Comparison of ENCODE assay signal across 30 cellular contexts in the genomic region with DNA sequence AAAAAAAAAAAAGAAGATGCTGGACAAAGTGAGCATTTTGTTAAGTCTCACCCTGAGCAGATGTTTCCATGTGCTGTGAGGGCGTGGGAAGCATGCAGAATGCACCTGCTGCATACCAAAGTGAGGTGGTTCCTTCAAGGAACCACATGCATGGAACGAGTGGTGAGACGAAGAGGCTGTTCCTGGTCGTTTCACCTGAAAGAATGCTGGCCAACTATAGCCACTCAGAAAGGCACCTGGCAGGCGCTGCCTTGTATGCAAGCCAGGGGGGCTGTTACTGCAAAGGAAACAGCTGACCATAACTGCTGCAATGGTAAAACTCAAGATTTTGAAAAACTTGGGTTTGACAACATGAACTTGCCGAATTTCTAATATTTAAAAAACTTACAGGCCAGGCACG.
"Had no signal": no experiment of that assay in that cellular context is flagged by ENCODE, and none has a peak within 500 bp of the region (broad histone marks: within the 10 kb centered on the region; RNA-seq: fewer than 3 reads in every experiment).

No MANE protein-coding gene starts in this region.

- H3K9ac ChIP-seq: neural progenitor cell, parathyroid adenoma had no signal

- ATAC-seq: left colon; left lung; lower lobe of right lung; natural killer cell; right lobe of liver; stimulated activated naive B cell treated with anti-CD40 and anti-IgM and Interleukin-4, amounts not matched to agents 10 μg/mL and 1 μg/mL and 100 μg/mL, for 72 hours had no signal

- H3K27ac Mint-ChIP-seq: mesothelial cell of epicardium; naive B cell; natural killer cell; nephron progenitor cell; neural progenitor cell; progenitor cell of endocrine pancreas; stimulated activated naive B cell treated with anti-CD40 and anti-IgM and Interleukin-4, amounts not matched to agents 10 μg/mL and 1 μg/mL and 100 μg/mL, for 72 hours; stimulated activated naive CD8-positive, alpha-beta T cell treated with anti-CD3 and anti-CD28 coated beads, Interleukin-15, Interleukin-2, amounts not matched to agents 100 ng/mL and 50 ng/mL, for 24 hours had no signal

- H3K4me2 ChIP-seq: neural progenitor cell had no signal

- H3K4me3 ChIP-seq: left lung, lower lobe of right lung, neural progenitor cell, right atrium auricular region, right lobe of liver, skin epidermis, suprapubic skin, thoracic aorta, tibial artery, uterus had no signal

- DNase-seq: hypothalamus; immature natural killer cell; kidney; left colon; left lung; lower lobe of right lung; mammary epithelial cell; mesenchymal stem cell; naive B cell; natural killer cell; nephron progenitor cell; right lobe of liver; stimulated activated CD4-positive, alpha-beta T cell treated with anti-CD3 and anti-CD28 coated beads, Interleukin-12 subunit alpha, Interleukin-12 subunit beta, amount 100 ng/mL, for 4 hours; stimulated activated CD4-positive, alpha-beta T cell treated with anti-CD3 and anti-CD28 coated beads, Interleukin-15, amount 100 ng/mL, for 24 hours; stimulated activated CD4-positive, alpha-beta T cell treated with anti-CD3 and anti-CD28 coated beads, Interleukin-2, amount 100 ng/mL, for 24 hours; stimulated activated CD4-positive, alpha-beta T cell treated with anti-CD3 and anti-CD28 coated beads, Interleukin-4, amount 100 ng/mL, for 1 hour; stimulated activated naive B cell treated with anti-CD40 and anti-IgM and Interleukin-4, amounts not matched to agents 10 μg/mL and 1 μg/mL and 100 μg/mL, for 72 hours; tibial artery; trophoblast cell; uterus had no signal

- H3K27ac ChIP-seq: left lung, lower lobe of right lung, neural progenitor cell, neutrophil, parathyroid adenoma, right atrium auricular region, right lobe of liver, skin epidermis, suprapubic skin, thoracic aorta, tibial artery, uterus had no signal

- H3K4me1 Mint-ChIP-seq: immature natural killer cell, natural killer cell, nephron progenitor cell, neural progenitor cell had no signal

- H3K9me3 Mint-ChIP-seq: natural killer cell; stimulated activated naive CD8-positive, alpha-beta T cell treated with anti-CD3 and anti-CD28 coated beads, Interleukin-15, Interleukin-2, amounts not matched to agents 100 ng/mL and 50 ng/mL, for 24 hours had no signal

- H3K4me3 Mint-ChIP-seq: immature natural killer cell; mesothelial cell of epicardium; natural killer cell; nephron progenitor cell; neural progenitor cell; stimulated activated naive B cell treated with anti-CD40 and anti-IgM and Interleukin-4, amounts not matched to agents 10 μg/mL and 1 μg/mL and 100 μg/mL, for 72 hours; stimulated activated naive CD8-positive, alpha-beta T cell treated with anti-CD3 and anti-CD28 coated beads, Interleukin-15, Interleukin-2, amounts not matched to agents 100 ng/mL and 50 ng/mL, for 24 hours had no signal

- H3K4me1 ChIP-seq: lower lobe of right lung, neural progenitor cell, parathyroid adenoma, right atrium auricular region, right lobe of liver, suprapubic skin, tibial artery, uterus had no signal

- H3K27me3 Mint-ChIP-seq: naive B cell; progenitor cell of endocrine pancreas; stimulated activated naive B cell treated with anti-CD40 and anti-IgM and Interleukin-4, amounts not matched to agents 10 μg/mL and 1 μg/mL and 100 μg/mL, for 72 hours; stimulated activated naive CD8-positive, alpha-beta T cell treated with anti-CD3 and anti-CD28 coated beads, Interleukin-15, Interleukin-2, amounts not matched to agents 100 ng/mL and 50 ng/mL, for 24 hours had no signal

- H3K27me3 ChIP-seq: left lung, neural progenitor cell, neutrophil, right atrium auricular region, right lobe of liver, suprapubic skin, tibial artery, uterus had no signal

- H3K36me3 ChIP-seq: neutrophil, uterus had no signal

- H3K9me3 ChIP-seq: lower lobe of right lung, right atrium auricular region, right lobe of liver, uterus had no signal

- H2AFZ ChIP-seq: neural progenitor cell, parathyroid adenoma had no signal
